In the genomic region with DNA sequence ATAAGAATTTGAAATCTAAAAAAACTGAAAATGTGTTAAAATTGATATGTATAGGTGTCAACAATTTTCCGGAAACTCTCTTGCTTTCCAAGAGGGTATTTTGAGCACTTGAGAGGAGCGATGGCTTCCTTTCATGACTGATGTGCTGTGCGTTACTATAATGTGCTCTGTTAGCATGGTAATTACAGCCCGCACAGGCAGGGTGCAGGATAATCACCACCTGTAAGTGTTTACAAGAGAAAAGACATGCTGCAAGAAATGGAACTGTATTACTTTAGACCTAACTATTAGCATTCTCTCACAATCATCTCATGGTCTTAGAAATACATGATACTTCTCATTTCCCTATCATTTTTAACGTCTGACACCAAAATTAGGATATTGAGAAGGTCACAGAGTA, we compare ENCODE assay signal across 28 cellular contexts.
"Had no signal": no experiment of that assay in that cellular context is flagged by ENCODE, and none has a peak within 500 bp of the region (broad histone marks: within the 10 kb centered on the region; RNA-seq: fewer than 3 reads in every experiment).

No MANE protein-coding gene starts in this region.

- H3K27ac ChIP-seq: ascending aorta, breast epithelium, cardiac muscle cell, colonic mucosa, epithelial cell of prostate, esophagus squamous epithelium, gastroesophageal sphincter, heart right ventricle, hepatocyte had no signal

- H3K79me2 ChIP-seq: hepatocyte had no signal

- ATAC-seq: activated naive CD4-positive, alpha-beta T cell treated with anti-CD3 and anti-CD28 coated beads, Interleukin-2, amount 50 U/mL, for 72 hours; activated T-cell treated with anti-CD3 and anti-CD28 coated beads, Interleukin-2, amount 50 U/mL, for 72 hours; gastroesophageal sphincter; heart right ventricle had no signal

- H3K4me2 ChIP-seq: hepatocyte had no signal

- H3K9me3 ChIP-seq: ascending aorta, colonic mucosa, esophagus squamous epithelium had no signal

- H2AFZ ChIP-seq: hepatocyte had no signal

- H3K4me3 ChIP-seq: ascending aorta, breast epithelium, cardiac muscle cell, colonic mucosa, esophagus squamous epithelium, gastroesophageal sphincter, heart right ventricle, hepatocyte had no signal

- H3K27me3 ChIP-seq: ascending aorta, breast epithelium, cardiac muscle cell, colonic mucosa, esophagus squamous epithelium, gastroesophageal sphincter, hepatocyte had no signal

- H3K36me3 ChIP-seq: ascending aorta, breast epithelium, cardiac muscle cell, colonic mucosa, esophagus squamous epithelium, gastroesophageal sphincter, heart right ventricle had no signal

- DNase-seq: activated CD4-positive, alpha-beta memory T cell treated with anti-CD3 and anti-CD28 coated beads, Interleukin-2, amount 10 ng/mL, durations not matched to agents 7 days and 5 days; activated CD4-positive, alpha-beta T cell treated with anti-CD3 and anti-CD28 coated beads for 1 hour; activated CD4-positive, alpha-beta T cell treated with anti-CD3 and anti-CD28 coated beads for 4 hours; activated CD4-positive, alpha-beta T cell treated with anti-CD3 and anti-CD28 coated beads, Interleukin-2, amount 10 ng/mL, durations not matched to agents 7 days and 5 days; activated CD4-positive, alpha-beta T cell treated with anti-CD3 and anti-CD28 coated beads, Interleukin-2, amount 50 U/mL, for 4 hours; activated CD4-positive, CD25-positive, alpha-beta regulatory T cell; activated CD8-positive, alpha-beta memory T cell treated with anti-CD3 and anti-CD28 coated beads, Interleukin-2, amount 50 U/mL, for 48 hours; activated gamma-delta T cell; activated naive CD4-positive, alpha-beta T cell; activated naive CD4-positive, alpha-beta T cell treated with anti-CD3 and anti-CD28 coated beads, Interleukin-2, amount 10 ng/mL, durations not matched to agents 7 days and 5 days; activated naive CD8-positive, alpha-beta T cell treated with anti-CD3 and anti-CD28 coated beads, Interleukin-2, amount 10 ng/mL, durations not matched to agents 7 days and 5 days; activated T-cell treated with anti-CD3 and anti-CD28 coated beads for 4 hours; activated T-cell treated with anti-CD3 and anti-CD28 coated beads, Interleukin-2, amount 50 U/mL, for 24 hours; activated T-cell treated with anti-CD3 and anti-CD28 coated beads, Interleukin-2, amount 50 U/mL, for 72 hours; central memory CD4-positive, alpha-beta T cell; cerebellar nuclear complex; colonic mucosa; effector CD8-positive, alpha-beta T cell; esophagus squamous epithelium; foreskin melanocyte; heart right ventricle had no signal
